ENCODE assay signal across 10 cellular contexts in the genomic region with DNA sequence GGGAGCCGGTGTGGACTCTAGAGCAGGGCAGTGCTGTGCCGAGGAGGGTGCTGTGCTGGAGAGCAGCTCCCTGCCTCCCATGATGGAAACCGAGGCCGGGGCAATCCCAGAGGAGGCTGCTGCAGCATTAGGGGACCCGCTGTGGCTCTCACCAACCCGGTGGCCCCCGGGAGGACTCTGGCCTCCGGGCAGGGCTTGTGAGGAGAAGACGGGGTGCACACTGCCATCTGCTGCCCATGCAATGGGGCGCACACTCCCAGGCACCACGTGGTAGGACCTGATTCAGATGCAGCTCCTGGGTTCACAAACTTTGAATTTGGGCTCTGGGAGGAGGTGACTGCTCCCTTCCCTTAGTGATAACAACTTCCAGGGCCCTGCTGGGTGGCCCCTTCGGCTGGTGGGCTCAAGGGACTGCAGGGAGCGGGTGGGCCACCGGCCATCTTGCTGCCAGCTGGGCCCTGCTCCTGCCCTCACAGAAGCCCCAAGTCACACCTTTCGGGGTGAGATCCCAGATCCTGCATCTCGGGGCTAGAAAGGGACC.
DNase-seq lines count a peak whose midpoint lies in the region; ATAC-seq and TF ChIP-seq lines count a peak whose summit lies in the region.
"Had no signal": no experiment of that assay in that cellular context is flagged by ENCODE, and none has a peak within 500 bp of the region (broad histone marks: within the 10 kb centered on the region; RNA-seq: fewer than 3 reads in every experiment).

No MANE protein-coding gene starts in this region.

- POLR2A ChIA-PET in SK-N-SH (lab: Yijun Ruan, JAX): interaction anchor here (0.7 kb wide), 1 partner anchor 188 kb away, joined by 3 read pairs; no protein-coding TSS in a partner anchor

- peak; percentile 52 for TF ChIP-seq RAD21 in SK-N-SH (IDR thresholded peaks at IDR 0.05; ENCODE audit: low read length)

- TF ChIP-seq EP300 in SK-N-SH (IDR thresholded peaks at IDR 0.05; ENCODE audit: borderline replicate concordance in 1 of 2, low read depth in 1 of 2, low read length in 1 of 2): no peak

- H3K9me2 ChIP-seq in SK-N-SH: no peaks in the 10 kb centered on the region

- DNase-seq in activated naive CD8-positive, alpha-beta T cell treated with anti-CD3 and anti-CD28 coated beads for 36 hours: peak; percentile 15
- no peak for DNase-seq in activated naive CD8-positive, alpha-beta T cell treated with anti-CD3 and anti-CD28 coated beads, Interleukin-2, amount 50 U/mL, for 24 hours
- peak; percentile 66 for DNase-seq in SK-N-SH
- DNase-seq in glutamatergic neuron: peak; percentile 12
- peak; percentile 31 for DNase-seq in ureter (ENCODE audit: low spot score)
- no peak for DNase-seq in SKM-1 treated with dmso at 0.1 percent for 144 hours (lab: John Stamatoyannopoulos, UW; ENCODE audit: unreplicated experiment)

- no peaks in the 10 kb centered on the region for H3K9me3 Mint-ChIP-seq in activated naive CD8-positive, alpha-beta T cell treated with anti-CD3 and anti-CD28 coated beads for 36 hours
- H3K9me3 Mint-ChIP-seq in activated naive CD8-positive, alpha-beta T cell treated with anti-CD3 and anti-CD28 coated beads, Interleukin-2, amount 50 U/mL, for 24 hours: no peaks in the 10 kb centered on the region
- peaks cover 5% of the 10 kb centered on the region for H3K9me3 Mint-ChIP-seq in glutamatergic neuron (ENCODE audit: unreplicated experiment)
- H3K9me3 Mint-ChIP-seq in stimulated activated memory B cell treated with anti-CD40 and anti-IgM and Interleukin-4, amounts not matched to agents 10 μg/mL and 1 μg/mL and 100 μg/mL, for 72 hours: peaks cover 12% of the 10 kb centered on the region
- H3K9me3 Mint-ChIP-seq: T-helper 1 cell treated with Interleukin-12 subunit alpha and Interleukin-12 subunit beta and Interleukin-4 antibody, amounts not matched to agents 30 μg/mL and 1 μg/mL, for 36 hours had no signal

- H3K9me3 ChIP-seq in SK-N-SH: no peaks in the 10 kb centered on the region
- H3K9me3 ChIP-seq: neutrophil had no signal

- H3K4me2 ChIP-seq in SK-N-SH: no peak overlapping the region

- ATAC-seq in activated naive CD8-positive, alpha-beta T cell treated with anti-CD3 and anti-CD28 coated beads, Interleukin-2, amount 50 U/mL, for 24 hours: no peak
- ATAC-seq in HG03196 (IDR thresholded peaks at IDR 0.05; ENCODE audit: unreplicated experiment): no peak
- ATAC-seq in stimulated activated memory B cell treated with anti-CD40 and anti-IgM and Interleukin-4, amounts not matched to agents 10 μg/mL and 1 μg/mL and 100 μg/mL, for 72 hours: no peak

- no peaks in the 10 kb centered on the region for H4K20me1 ChIP-seq in SK-N-SH (ENCODE audit: insufficient read depth)

- 42% methylated on average over 11 of the region's 16 CpGs for WGBS in SK-N-SH (ENCODE audit: low lambda C conversion rate)

- no peak overlapping the region for H3K4me3 ChIP-seq in SK-N-SH (ENCODE audit: low read depth in 2 of 2, low read length in 1 of 2)

- no peak overlapping the region for H3K27ac ChIP-seq in SK-N-SH (ENCODE audit: low read depth in 2 of 2, low read length in 1 of 2)
- H3K27ac ChIP-seq: neutrophil had no signal

- H3K27me3 Mint-ChIP-seq in activated naive CD8-positive, alpha-beta T cell treated with anti-CD3 and anti-CD28 coated beads for 36 hours: peaks cover 54% of the 10 kb centered on the region
- peaks cover 37% of the 10 kb centered on the region for H3K27me3 Mint-ChIP-seq in activated naive CD8-positive, alpha-beta T cell treated with anti-CD3 and anti-CD28 coated beads, Interleukin-2, amount 50 U/mL, for 24 hours
- H3K27me3 Mint-ChIP-seq in glutamatergic neuron (ENCODE audit: unreplicated experiment): peaks cover 7% of the 10 kb centered on the region
- H3K27me3 Mint-ChIP-seq in stimulated activated memory B cell treated with anti-CD40 and anti-IgM and Interleukin-4, amounts not matched to agents 10 μg/mL and 1 μg/mL and 100 μg/mL, for 72 hours: peaks cover 91% of the 10 kb centered on the region

- no peak overlapping the region for H2AFZ ChIP-seq in SK-N-SH (ENCODE audit: low read depth)

- H3K9ac ChIP-seq in SK-N-SH: no peak overlapping the region

- TF ChIP-seq CTCF in SK-N-SH (IDR thresholded peaks at IDR 0.05) (peak; percentile 42), glutamatergic neuron (IDR thresholded peaks at IDR 0.05; ENCODE audit: partially characterized antibody, unreplicated experiment) (no peak)

- H3K79me2 ChIP-seq in SK-N-SH (ENCODE audit: insufficient read depth): no peaks in the 10 kb centered on the region

- no peaks in the 10 kb centered on the region for H3K36me3 Mint-ChIP-seq in activated naive CD8-positive, alpha-beta T cell treated with anti-CD3 and anti-CD28 coated beads for 36 hours
- H3K36me3 Mint-ChIP-seq in activated naive CD8-positive, alpha-beta T cell treated with anti-CD3 and anti-CD28 coated beads, Interleukin-2, amount 50 U/mL, for 24 hours (ENCODE audit: low read depth): no peaks in the 10 kb centered on the region
- no peaks in the 10 kb centered on the region for H3K36me3 Mint-ChIP-seq in glutamatergic neuron (ENCODE audit: unreplicated experiment)
- H3K36me3 Mint-ChIP-seq in stimulated activated memory B cell treated with anti-CD40 and anti-IgM and Interleukin-4, amounts not matched to agents 10 μg/mL and 1 μg/mL and 100 μg/mL, for 72 hours: peaks cover 12% of the 10 kb centered on the region

- H3F3A ChIP-seq in SK-N-SH (replicated peaks; ENCODE audit: insufficient read depth): no peaks in the 10 kb centered on the region

- H3K4me1 Mint-ChIP-seq in activated naive CD8-positive, alpha-beta T cell treated with anti-CD3 and anti-CD28 coated beads for 36 hours: no peaks in the 10 kb centered on the region
- no peaks in the 10 kb centered on the region for H3K4me1 Mint-ChIP-seq in activated naive CD8-positive, alpha-beta T cell treated with anti-CD3 and anti-CD28 coated beads, Interleukin-2, amount 50 U/mL, for 24 hours
- no peaks in the 10 kb centered on the region for H3K4me1 Mint-ChIP-seq in glutamatergic neuron (ENCODE audit: low read depth, unreplicated experiment)
- H3K4me1 Mint-ChIP-seq in stimulated activated memory B cell treated with anti-CD40 and anti-IgM and Interleukin-4, amounts not matched to agents 10 μg/mL and 1 μg/mL and 100 μg/mL, for 72 hours: no peaks in the 10 kb centered on the region

- CTCF ChIA-PET in SK-N-SH (lab: Yijun Ruan, JAX): interaction anchor here (0.6 to 17.3 kb wide), 31 partner anchors 9 to 312 kb away, joined by 3 to 249 read pairs (median 4); partner anchors contain the start of gene FGF3

- H3K36me3 ChIP-seq in SK-N-SH (replicated peaks in 1 of 2; ENCODE audit: control insufficient read depth in 1 of 2, insufficient read depth in 2 of 2, low read length in 1 of 2): no peaks in the 10 kb centered on the region
- H3K36me3 ChIP-seq: neutrophil had no signal

- H3K4me1 ChIP-seq in SK-N-SH (ENCODE audit: control insufficient read depth in 1 of 2, insufficient read depth in 2 of 2, low read depth in 1 of 2, low read length in 1 of 2): peaks cover 0 to 42% of the 10 kb centered on the region in 2 experiments; a peak in 1 of 4 replicates

- no peak overlapping the region for H3K27ac Mint-ChIP-seq in activated naive CD8-positive, alpha-beta T cell treated with anti-CD3 and anti-CD28 coated beads for 36 hours
- H3K27ac Mint-ChIP-seq in activated naive CD8-positive, alpha-beta T cell treated with anti-CD3 and anti-CD28 coated beads, Interleukin-2, amount 50 U/mL, for 24 hours: no peak overlapping the region
- H3K27ac Mint-ChIP-seq in glutamatergic neuron (ENCODE audit: unreplicated experiment): no peak overlapping the region
- H3K27ac Mint-ChIP-seq in stimulated activated memory B cell treated with anti-CD40 and anti-IgM and Interleukin-4, amounts not matched to agents 10 μg/mL and 1 μg/mL and 100 μg/mL, for 72 hours: no peak overlapping the region
- H3K27ac Mint-ChIP-seq: T-helper 1 cell treated with Interleukin-12 subunit alpha and Interleukin-12 subunit beta and Interleukin-4 antibody, amounts not matched to agents 30 μg/mL and 1 μg/mL, for 36 hours had no signal

- no peaks in the 10 kb centered on the region for H3K27me3 ChIP-seq in SK-N-SH (ENCODE audit: insufficient read depth)

- H3K4me3 Mint-ChIP-seq in activated naive CD8-positive, alpha-beta T cell treated with anti-CD3 and anti-CD28 coated beads for 36 hours: no peak overlapping the region
- H3K4me3 Mint-ChIP-seq in activated naive CD8-positive, alpha-beta T cell treated with anti-CD3 and anti-CD28 coated beads, Interleukin-2, amount 50 U/mL, for 24 hours: no peak overlapping the region
- no peak overlapping the region for H3K4me3 Mint-ChIP-seq in glutamatergic neuron (ENCODE audit: unreplicated experiment)
- no peak overlapping the region for H3K4me3 Mint-ChIP-seq in stimulated activated memory B cell treated with anti-CD40 and anti-IgM and Interleukin-4, amounts not matched to agents 10 μg/mL and 1 μg/mL and 100 μg/mL, for 72 hours
- H3K4me3 Mint-ChIP-seq: T-helper 1 cell treated with Interleukin-12 subunit alpha and Interleukin-12 subunit beta and Interleukin-4 antibody, amounts not matched to agents 30 μg/mL and 1 μg/mL, for 36 hours had no signal

TF ChIP-seq in SK-N-SH, 30 proteins besides CTCF, POLR2A, EP300 and RAD21:
- peak; percentile 41; the same call in 1 of the 2 replicates for TF ChIP-seq SMC3 (IDR thresholded peaks at IDR 0.05; ENCODE audit: low read depth, low read length)
- TF ChIP-seq SIN3A (IDR thresholded peaks at IDR 0.05; ENCODE audit: borderline replicate concordance, low read depth, low read length): no peak

Comparison
In these comparisons a context has a peak if more than half of its experiments do, and no peak if none do; other contexts are left out.
1. DNase-seq: peak in activated naive CD8-positive, alpha-beta T cell treated with anti-CD3 and anti-CD28 coated beads for 36 hours (single experiment), SK-N-SH (single experiment), glutamatergic neuron (single experiment) and ureter (single experiment); none in activated naive CD8-positive, alpha-beta T cell treated with anti-CD3 and anti-CD28 coated beads, Interleukin-2, amount 50 U/mL, for 24 hours (single experiment) and SKM-1 treated with dmso at 0.1 percent for 144 hours (single experiment).